Comparison of ENCODE assay signal across 23 cellular contexts in the genomic region with DNA sequence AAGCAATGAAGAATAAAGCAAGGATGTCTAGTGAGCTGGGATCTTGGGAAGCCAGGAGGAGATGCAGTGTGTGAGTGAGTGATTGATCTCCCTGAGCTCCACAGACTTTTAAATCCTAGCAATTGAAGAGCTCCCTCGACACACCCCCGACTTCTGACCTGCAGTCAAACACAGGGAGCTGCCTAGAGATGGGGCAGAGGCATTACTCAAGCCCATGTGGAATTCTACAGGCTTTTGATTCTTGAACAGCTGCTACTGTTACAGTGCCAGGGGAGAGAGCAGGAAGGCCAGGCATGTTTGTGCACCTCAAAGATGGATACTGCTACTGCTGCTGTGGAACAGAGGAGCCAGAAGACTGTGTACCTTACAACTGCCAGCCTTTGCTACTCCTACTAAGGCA.
DNase-seq lines count a peak whose midpoint lies in the region; ATAC-seq, FAIRE-seq and TF ChIP-seq lines count a peak whose summit lies in the region.
"Had no signal": no experiment of that assay in that cellular context is flagged by ENCODE, and none has a peak within 500 bp of the region (broad histone marks: within the 10 kb centered on the region; RNA-seq: fewer than 3 reads in every experiment).

No MANE protein-coding gene starts in this region.

- no peak for TF ChIP-seq EP300 in H1 (IDR thresholded peaks at IDR 0.05; ENCODE audit: borderline replicate concordance in 1 of 2, low read depth in 2 of 2, low read length in 2 of 2)

- H3K4me3 Mint-ChIP-seq in activated naive CD8-positive, alpha-beta T cell treated with anti-CD3 and anti-CD28 coated beads, Interleukin-2, amount 50 U/mL, for 24 hours, result no peak overlapping the region
- H3K4me3 Mint-ChIP-seq: CD4-positive, alpha-beta T cell had no signal

- H3K27me3 ChIP-seq in H7 (ENCODE audit: control insufficient read depth, insufficient read depth, low read length) (no peaks in the 10 kb centered on the region), H1 (replicated peaks in 1 of 4; ENCODE audit: control insufficient read depth in 3 of 4, extremely low read depth in 1 of 4, insufficient read depth in 3 of 4, low read length in 3 of 4) (no peaks in the 10 kb centered on the region), testis (no peaks in the 10 kb centered on the region), colonic mucosa (no peaks in the 10 kb centered on the region)
- H3K27me3 ChIP-seq: BLaER1, Peyer's patch, SJSA1 had no signal

- H3K27ac Mint-ChIP-seq in activated naive CD8-positive, alpha-beta T cell treated with anti-CD3 and anti-CD28 coated beads, Interleukin-2, amount 50 U/mL, for 24 hours, result no peak overlapping the region
- H3K27ac Mint-ChIP-seq: CD4-positive, alpha-beta T cell had no signal

- peak; percentile 18 for DNase-seq in DMS 273 (lab: John Stamatoyannopoulos, UW; ENCODE audit: unreplicated experiment)
- DNase-seq in DMS 273 treated with DMSO at 0.1 percent for 48 hours (lab: John Stamatoyannopoulos, UW), result no peak
- peak; percentile 16 for DNase-seq in H7
- no peak for DNase-seq in H1 (ENCODE audit: low read depth in 1 of 2, low spot score in 2 of 2)
- peak; percentile 38 for DNase-seq in islet precursor cell
- DNase-seq in testis, result no peak
- DNase-seq in colonic mucosa, result no peak
- no peak for DNase-seq in activated naive CD8-positive, alpha-beta T cell treated with anti-CD3 and anti-CD28 coated beads, Interleukin-2, amount 50 U/mL, for 24 hours
- DNase-seq: ACHN; CD4-positive, alpha-beta T cell; KG1; NCI-H1092; NCI-H1436 treated with DMSO at 0.1 percent for 48 hours; NCI-H2029; NCI-H2171; NCI-H345; Peyer's patch had no signal

- TF ChIP-seq POLR2A in H1 (IDR thresholded peaks at IDR 0.05; ENCODE audit: control extremely low read depth in 1 of 2, low read depth in 2 of 2, low read length in 2 of 2) (no peak), testis (IDR thresholded peaks at IDR 0.05) (no peak)

- POLR2A ChIA-PET in H1 (lab: Charles Lee; ENCODE audit: partially characterized antibody), result no interaction called here

- H3K56ac ChIP-seq in H1 (replicated peaks; ENCODE audit: insufficient read length, low read depth, low read length), result no peak overlapping the region

- H3K9me3 Mint-ChIP-seq in activated naive CD8-positive, alpha-beta T cell treated with anti-CD3 and anti-CD28 coated beads, Interleukin-2, amount 50 U/mL, for 24 hours, result no peaks in the 10 kb centered on the region
- H3K9me3 Mint-ChIP-seq: CD4-positive, alpha-beta T cell had no signal

- H3K18ac ChIP-seq in H1 (ENCODE audit: extremely low read depth, low read length), result no peak overlapping the region

- TF ChIP-seq RAD21 in H1 (IDR thresholded peaks at IDR 0.05 in 1 of 2, conservative IDR thresholded peaks at IDR 0.05 in 1 of 2; ENCODE audit: low read depth in 2 of 2, low read length in 2 of 2), result no peak

- no peaks in the 10 kb centered on the region for H4K20me1 ChIP-seq in H1 (replicated peaks in 1 of 2; ENCODE audit: control insufficient read depth in 1 of 2, insufficient read depth in 2 of 2, low read length in 2 of 2)
- H4K20me1 ChIP-seq: BLaER1 had no signal

- H2AK5ac ChIP-seq in H1 (ENCODE audit: low read depth, low read length), result no peak overlapping the region

- H3K4me1 Mint-ChIP-seq in activated naive CD8-positive, alpha-beta T cell treated with anti-CD3 and anti-CD28 coated beads, Interleukin-2, amount 50 U/mL, for 24 hours, result no peaks in the 10 kb centered on the region

- H3K9ac ChIP-seq in H1 (replicated peaks in 1 of 4; ENCODE audit: extremely low read depth in 1 of 4, low read depth in 3 of 4, low read length in 3 of 4) (no peak overlapping the region), colonic mucosa (ENCODE audit: low read depth in 2 of 2, low read length in 2 of 2) (no peak overlapping the region)
- H3K9ac ChIP-seq: BLaER1 had no signal

- H3K9me3 ChIP-seq in H1 (ENCODE audit: insufficient read depth in 2 of 2, low read depth in 1 of 2, low read length in 1 of 2) (no peaks in the 10 kb centered on the region), testis (no peaks in the 10 kb centered on the region), colonic mucosa (no peaks in the 10 kb centered on the region)
- H3K9me3 ChIP-seq: BLaER1, Peyer's patch, SJSA1 had no signal

- H3K36me3 Mint-ChIP-seq in activated naive CD8-positive, alpha-beta T cell treated with anti-CD3 and anti-CD28 coated beads, Interleukin-2, amount 50 U/mL, for 24 hours (ENCODE audit: low read depth), result no peaks in the 10 kb centered on the region

- ATAC-seq in activated naive CD8-positive, alpha-beta T cell treated with anti-CD3 and anti-CD28 coated beads, Interleukin-2, amount 50 U/mL, for 24 hours, result no peak
- ATAC-seq: HCT116 had no signal

- H3K4me1 ChIP-seq in H1 (replicated peaks in 1 of 4; ENCODE audit: control insufficient read depth in 3 of 4, insufficient read depth in 4 of 4, low read length in 3 of 4) (no peaks in the 10 kb centered on the region), testis (no peaks in the 10 kb centered on the region), colonic mucosa (no peaks in the 10 kb centered on the region)
- H3K4me1 ChIP-seq: BLaER1, Peyer's patch, SJSA1 had no signal

- no peak overlapping the region for H4K5ac ChIP-seq in H1 (ENCODE audit: insufficient read length, low read depth, low read length)

- H2BK20ac ChIP-seq in H1 (ENCODE audit: low read length), result no peak overlapping the region

- WGBS in H1 (ENCODE audit: extremely low coverage in 1 of 2, insufficient coverage in 1 of 2, insufficient read length in 1 of 2, insufficient replicate concordance in 2 of 2, low coverage in 1 of 2, low lambda C conversion rate in 2 of 2, missing lambda C conversion rate in 1 of 2), 2 experiments, result 72% methylated on average over 2 of the region's 2 CpGs; no CpG with 5 or more reads in 1 of the 2 experiments
- WGBS in testis, 2 donors, result 31 to 46% methylated on average over 2 of the region's 2 CpGs

- H3K4me2 ChIP-seq in H1 (ENCODE audit: insufficient read depth in 1 of 2, low read depth in 2 of 2, low read length in 2 of 2), result no peak overlapping the region
- H3K4me2 ChIP-seq: BLaER1 had no signal

- no peak overlapping the region for H2BK120ac ChIP-seq in H1 (replicated peaks; ENCODE audit: low read depth, low read length)

- H3K79me2 ChIP-seq in H1 (ENCODE audit: control insufficient read depth in 1 of 2, insufficient read depth in 2 of 2, low read length in 2 of 2), result no peaks in the 10 kb centered on the region

- peak overlapping the region; percentile 67; the same call in 1 of the 2 replicates for H2AFZ ChIP-seq in H1 (ENCODE audit: low read length)

- H4K8ac ChIP-seq in H1 (ENCODE audit: extremely low read depth, insufficient read depth, low read length), result peak overlapping the region; percentile 35; the same call in 1 of the 2 replicates

- no peaks in the 10 kb centered on the region for H3K27me3 Mint-ChIP-seq in activated naive CD8-positive, alpha-beta T cell treated with anti-CD3 and anti-CD28 coated beads, Interleukin-2, amount 50 U/mL, for 24 hours
- H3K27me3 Mint-ChIP-seq: CD4-positive, alpha-beta T cell had no signal

- H3K23ac ChIP-seq in H1 (ENCODE audit: insufficient read length), result no peak overlapping the region

- intact Hi-C loops in testis (cut with DNase I; ENCODE audit: low total_unique reads) (no loop called here), colonic mucosa (cut with DNase I) (no loop called here)

- H3K14ac ChIP-seq in H1 (ENCODE audit: insufficient read length), result no peak overlapping the region

- H4K91ac ChIP-seq in H1 (replicated peaks; ENCODE audit: insufficient read length, low read length), result no peak overlapping the region

- no peak overlapping the region for H3K4ac ChIP-seq in H1 (replicated peaks; ENCODE audit: insufficient read length, low read depth, low read length)

- peak; percentile 32 for FAIRE-seq in H1 (lab: Jason Lieb, UNC)
- FAIRE-seq: G401.6, GM12892 had no signal

- no peak for TF ChIP-seq CTCF in H1 (IDR thresholded peaks at IDR 0.05; ENCODE audit: control extremely low read depth in 1 of 3, insufficient read depth in 1 of 3, low read depth in 1 of 3, low read length in 3 of 3)
- no peak for TF ChIP-seq CTCF in testis (IDR thresholded peaks at IDR 0.05)
- TF ChIP-seq CTCF in colonic mucosa (IDR thresholded peaks at IDR 0.05), result no peak

- no peak overlapping the region for H2BK5ac ChIP-seq in H1 (ENCODE audit: low read depth, low read length)

- no peak overlapping the region for H2BK12ac ChIP-seq in H1 (ENCODE audit: low read depth, low read length)

- H3K27ac ChIP-seq in H1 (ENCODE audit: low read depth, low read length) (no peak overlapping the region), testis (no peak overlapping the region), colonic mucosa (no peak overlapping the region)
- H3K27ac ChIP-seq: 22Rv1, BLaER1, Peyer's patch, SJSA1 had no signal

- H3K79me1 ChIP-seq in H1 (ENCODE audit: low read depth, low read length), result no peaks in the 10 kb centered on the region

- no peak overlapping the region for H2BK15ac ChIP-seq in H1 (ENCODE audit: low read length)

- H3K4me3 ChIP-seq in H7 (ENCODE audit: insufficient read depth, low read depth, low read length) (no peak overlapping the region), H1 (ENCODE audit: extremely low read depth in 1 of 4, insufficient read depth in 2 of 4, low read depth in 3 of 4, low read length in 4 of 4) (no peak overlapping the region), testis (no peak overlapping the region), colonic mucosa (no peak overlapping the region)
- H3K4me3 ChIP-seq: BLaER1, Peyer's patch, SJSA1 had no signal

- no peaks in the 10 kb centered on the region for H3K23me2 ChIP-seq in H1 (ENCODE audit: low read depth, low read length)

- H3K36me3 ChIP-seq in H7 (replicated peaks; ENCODE audit: control insufficient read depth, insufficient read depth, low read length) (no peaks in the 10 kb centered on the region), H1 (ENCODE audit: control insufficient read depth in 2 of 4, insufficient read depth in 4 of 4, low read length in 3 of 4) (no peaks in the 10 kb centered on the region), testis (ENCODE audit: low read depth, missing control alignments) (no peaks in the 10 kb centered on the region), colonic mucosa (no peaks in the 10 kb centered on the region)
- H3K36me3 ChIP-seq: BLaER1, Peyer's patch, SJSA1 had no signal

- CTCF ChIA-PET in H1 (lab: Charles Lee; ENCODE audit: partially characterized antibody), result interaction anchor here (0.8 to 1.4 kb wide), 3 partner anchors 28 to 34 kb away, joined by 3 to 4 read pairs (median 3); no protein-coding TSS in a partner anchor

TF ChIP-seq in H1, 55 proteins besides CTCF, POLR2A, EP300 and RAD21 (continues in another document):
- no peak for TF ChIP-seq HDAC6 (IDR thresholded peaks at IDR 0.05; ENCODE audit: low read depth, low read length)

Comparison
In these comparisons a context has a peak if more than half of its experiments do, and no peak if none do; other contexts are left out.
1. DNase-seq: peak in DMS 273 (single experiment), H7 (single experiment) and islet precursor cell (single experiment); none in DMS 273 treated with DMSO at 0.1 percent for 48 hours (single experiment), H1 (0 of 2), testis (single experiment), colonic mucosa (single experiment) and activated naive CD8-positive, alpha-beta T cell treated with anti-CD3 and anti-CD28 coated beads, Interleukin-2, amount 50 U/mL, for 24 hours (single experiment).